ENCODE assay signal across 1 cellular context in genomic region chr12:12206776-12207388, GRCh38.
TF ChIP-seq lines count a peak whose summit lies in the region.

No MANE protein-coding gene starts in this region.

TF ChIP-seq in HEK293, 187 proteins besides CTCF, POLR2A, EP300 and RAD21 (continued from another document):
- no peak for TF ChIP-seq AEBP2 (tag by site-specific recombination; IDR thresholded peaks at IDR 0.05; ENCODE audit: borderline replicate concordance)
- TF ChIP-seq, protein P1, sequence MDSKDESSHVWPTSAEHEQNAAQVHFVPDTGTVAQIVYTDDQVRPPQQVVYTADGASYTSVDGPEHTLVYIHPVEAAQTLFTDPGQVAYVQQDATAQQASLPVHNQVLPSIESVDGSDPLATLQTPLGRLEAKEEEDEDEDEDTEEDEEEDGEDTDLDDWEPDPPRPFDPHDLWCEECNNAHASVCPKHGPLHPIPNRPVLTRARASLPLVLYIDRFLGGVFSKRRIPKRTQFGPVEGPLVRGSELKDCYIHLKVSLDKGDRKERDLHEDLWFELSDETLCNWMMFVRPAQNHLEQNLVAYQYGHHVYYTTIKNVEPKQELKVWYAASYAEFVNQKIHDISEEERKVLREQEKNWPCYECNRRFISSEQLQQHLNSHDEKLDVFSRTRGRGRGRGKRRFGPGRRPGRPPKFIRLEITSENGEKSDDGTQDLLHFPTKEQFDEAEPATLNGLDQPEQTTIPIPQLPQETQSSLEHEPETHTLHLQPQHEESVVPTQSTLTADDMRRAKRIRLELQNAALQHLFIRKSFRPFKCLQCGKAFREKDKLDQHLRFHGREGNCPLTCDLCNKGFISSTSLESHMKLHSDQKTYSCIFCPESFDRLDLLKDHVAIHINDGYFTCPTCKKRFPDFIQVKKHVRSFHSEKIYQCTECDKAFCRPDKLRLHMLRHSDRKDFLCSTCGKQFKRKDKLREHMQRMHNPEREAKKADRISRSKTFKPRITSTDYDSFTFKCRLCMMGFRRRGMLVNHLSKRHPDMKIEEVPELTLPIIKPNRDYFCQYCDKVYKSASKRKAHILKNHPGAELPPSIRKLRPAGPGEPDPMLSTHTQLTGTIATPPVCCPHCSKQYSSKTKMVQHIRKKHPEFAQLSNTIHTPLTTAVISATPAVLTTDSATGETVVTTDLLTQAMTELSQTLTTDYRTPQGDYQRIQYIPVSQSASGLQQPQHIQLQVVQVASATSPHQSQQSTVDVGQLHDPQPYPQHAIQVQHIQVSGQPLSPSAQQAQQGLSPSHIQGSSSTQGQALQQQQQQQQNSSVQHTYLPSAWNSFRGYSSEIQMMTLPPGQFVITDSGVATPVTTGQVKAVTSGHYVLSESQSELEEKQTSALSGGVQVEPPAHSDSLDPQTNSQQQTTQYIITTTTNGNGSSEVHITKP (tag by site-specific recombination; IDR thresholded peaks at IDR 0.05) = no peak
- no peak for TF ChIP-seq TRIM28 (IDR thresholded peaks at IDR 0.05; ENCODE audit: borderline replicate concordance, low read length)
